26 cellular contexts compared by ENCODE assay signal in the genomic region with DNA sequence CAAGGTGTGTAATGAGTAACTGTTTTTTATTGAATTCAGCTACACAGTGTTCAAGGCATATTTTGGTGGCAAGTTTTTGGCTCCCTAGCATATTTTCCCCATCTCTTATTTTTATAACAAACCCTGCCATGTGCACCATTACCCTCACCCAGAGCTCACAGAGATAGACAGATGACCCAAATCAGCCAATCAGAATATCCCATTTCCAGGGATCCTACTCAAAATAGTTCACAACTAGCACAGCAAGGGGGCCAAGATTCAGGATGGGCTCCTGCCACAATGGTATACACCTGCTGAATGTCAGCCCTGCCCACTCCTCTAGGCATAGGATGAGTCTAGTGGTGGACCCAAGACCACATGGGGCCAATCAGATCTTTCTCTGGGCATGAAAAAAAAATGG.
"Had no signal": no experiment of that assay in that cellular context is flagged by ENCODE, and none has a peak within 500 bp of the region (broad histone marks: within the 10 kb centered on the region; RNA-seq: fewer than 3 reads in every experiment).

No MANE protein-coding gene starts in this region.

- H3K36me3 ChIP-seq: esophagus squamous epithelium, gastrocnemius medialis, heart right ventricle, left lung had no signal

- H3K4me3 ChIP-seq: coronary artery, dorsolateral prefrontal cortex, esophagus squamous epithelium, gastrocnemius medialis, heart right ventricle, left lung, lung had no signal

- DNase-seq: dermis blood vessel endothelial cell; dorsolateral prefrontal cortex; effector CD4-positive, alpha-beta T cell; effector memory CD4-positive, alpha-beta T cell; esophagus squamous epithelium; foreskin fibroblast; foreskin melanocyte; gastrocnemius medialis; glutamatergic neuron; head of caudate nucleus; heart right ventricle; hippocampal formation; left cardiac atrium; left lung; left ventricle myocardium superior; mammary epithelial cell; mesendoderm; midbrain had no signal

- H3K27ac ChIP-seq: coronary artery, dorsolateral prefrontal cortex, esophagus squamous epithelium, gastrocnemius medialis, heart right ventricle, left lung had no signal

- ATAC-seq: esophagus mucosa, gastrocnemius medialis, heart right ventricle, left cardiac atrium, left lung, left ventricle myocardium superior had no signal

- H3K4me1 ChIP-seq: esophagus squamous epithelium, heart right ventricle, left lung had no signal

- H3K4me3 Mint-ChIP-seq: memory B cell had no signal

- H3K27me3 Mint-ChIP-seq: memory B cell had no signal

- FAIRE-seq: colon, endothelial cell of umbilical vein, islet of Langerhans, keratinocyte had no signal

- H3K27me3 ChIP-seq: dorsolateral prefrontal cortex, esophagus squamous epithelium, gastrocnemius medialis, heart right ventricle, left lung had no signal

- H3K9me3 ChIP-seq: esophagus squamous epithelium, gastrocnemius medialis, heart right ventricle, left lung had no signal

- H3K27ac Mint-ChIP-seq: memory B cell had no signal
